Comparison of ENCODE assay signal across 18 cellular contexts in the genomic region with DNA sequence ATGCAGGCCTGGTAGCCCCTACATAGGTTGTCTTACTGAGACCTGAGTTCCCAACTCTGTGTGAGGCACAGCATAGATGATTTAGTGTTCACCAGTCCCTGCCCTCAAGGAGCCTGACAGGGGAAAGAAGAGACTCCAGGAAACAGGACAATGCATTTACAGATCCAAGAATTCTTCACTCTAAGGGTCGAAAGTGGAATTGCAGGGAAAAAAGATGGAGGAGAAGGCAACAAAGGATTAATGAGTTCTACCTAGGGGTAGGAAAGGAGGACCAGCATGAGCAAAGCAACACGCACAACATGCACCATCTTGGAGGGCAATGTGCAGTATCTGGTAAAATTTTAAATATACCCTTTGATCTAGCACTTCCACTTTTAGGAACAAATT. TPM values are rescaled to one million over a fixed set of nuclear protein-coding genes. Genes with fewer than 3 reads are reported as not detected.
DNase-seq lines count a peak whose midpoint lies in the region; ATAC-seq and TF ChIP-seq lines count a peak whose summit lies in the region.
"Had no signal": no experiment of that assay in that cellular context is flagged by ENCODE, and none has a peak within 500 bp of the region (broad histone marks: within the 10 kb centered on the region; RNA-seq: fewer than 3 reads in every experiment).

No MANE protein-coding gene starts in this region.

- H3K4me1 ChIP-seq in PC-3 (ENCODE audit: insufficient read depth, low read length) (peaks cover 38% of the 10 kb centered on the region), endodermal cell (ENCODE audit: control insufficient read depth, insufficient read depth, low read length) (no peaks in the 10 kb centered on the region), osteoblast (ENCODE audit: insufficient read depth, low read length) (peaks cover 23% of the 10 kb centered on the region), colonic mucosa (peaks cover 12% of the 10 kb centered on the region)

- TF ChIP-seq CTCF in PC-3 (conservative IDR thresholded peaks at IDR 0.05; ENCODE audit: low read depth, low read length) (peak; percentile 32; the same call in 1 of the 2 replicates), endodermal cell (conservative IDR thresholded peaks at IDR 0.05) (peak; percentile 58), osteoblast (IDR thresholded peaks at IDR 0.05; ENCODE audit: extremely low read depth, low read depth, low read length) (peak; percentile 30), colonic mucosa (IDR thresholded peaks at IDR 0.05) (no peak)

- DNase-seq in activated naive CD4-positive, alpha-beta T cell treated with anti-CD3 and anti-CD28 coated beads, Interleukin-2, amount 50 U/mL, for 72 hours (ENCODE audit: low spot score in 2 of 2) = no peak
- no peak for DNase-seq in activated naive CD4-positive, alpha-beta T cell treated with anti-CD3 and anti-CD28 coated beads, Interleukin-2, amount 10 ng/mL, durations not matched to agents 7 days and 5 days
- DNase-seq in PC-3 (no peak), endodermal cell (no peak), osteoblast (ENCODE audit: insufficient read length, low spot score, missing footprints) (peak; percentile 69), colonic mucosa (no peak)
- DNase-seq in stimulated activated CD4-positive, alpha-beta T cell treated with anti-CD3 and anti-CD28 coated beads, Interleukin-12 subunit alpha, Interleukin-12 subunit beta, amount 100 ng/mL, for 4 hours = no peak
- DNase-seq: activated CD4-positive, alpha-beta T cell treated with anti-CD3 and anti-CD28 coated beads, Interleukin-2, amount 50 U/mL, for 48 hours; aorta; DMS79; MM.1S; NCI-H2081; right cardiac atrium; Right ventricle myocardium superior; stimulated activated CD4-positive, alpha-beta T cell treated with anti-CD3 and anti-CD28 coated beads, Interleukin-2, amount 100 ng/mL, for 48 hours; stimulated activated CD8-positive, alpha-beta memory T cell treated with anti-CD3 and anti-CD28 coated beads, Interleukin-4, amount 100 ng/mL, for 48 hours had no signal

- H3K9ac ChIP-seq in PC-3 (ENCODE audit: low read length) = no peak overlapping the region
- no peak overlapping the region for H3K9ac ChIP-seq in endodermal cell (ENCODE audit: extremely low read depth, low read length, poor library complexity, severe bottlenecking)
- no peak overlapping the region for H3K9ac ChIP-seq in colonic mucosa (ENCODE audit: low read depth in 2 of 2, low read length in 2 of 2)

- H3K27ac ChIP-seq in PC-3 (ENCODE audit: low read length) = no peak overlapping the region
- no peak overlapping the region for H3K27ac ChIP-seq in endodermal cell (ENCODE audit: low read depth, low read length)
- H3K27ac ChIP-seq in osteoblast (ENCODE audit: low read depth, low read length) = no peak overlapping the region
- no peak overlapping the region for H3K27ac ChIP-seq in colonic mucosa
- H3K27ac ChIP-seq: tibial nerve had no signal

- peaks cover 23% of the 10 kb centered on the region for H3K27me3 Mint-ChIP-seq in activated naive CD4-positive, alpha-beta T cell treated with anti-CD3 and anti-CD28 coated beads, Interleukin-2, amount 10 ng/mL, durations not matched to agents 7 days and 5 days
- H3K27me3 Mint-ChIP-seq in endodermal cell (ENCODE audit: insufficient read depth) = peaks cover 16% of the 10 kb centered on the region

- WGBS in endodermal cell (ENCODE audit: insufficient coverage in 1 of 2, insufficient read length in 1 of 2), 2 experiments = 83 to 88% methylated on average over 1 to 2 of the region's 2 CpGs

- CTCF ChIA-PET in activated naive CD4-positive, alpha-beta T cell treated with anti-CD3 and anti-CD28 coated beads, Interleukin-2, amount 10 ng/mL, durations not matched to agents 7 days and 5 days (lab: Charles Lee) = interaction anchor here (2.1 kb wide), 1 partner anchor 10 kb away, joined by 5 read pairs; no protein-coding TSS in a partner anchor
- CTCF ChIA-PET in PC-3 (lab: Charles Lee) = no interaction called here

- no peak for ATAC-seq in activated naive CD4-positive, alpha-beta T cell treated with anti-CD3 and anti-CD28 coated beads, Interleukin-2, amount 50 U/mL, for 72 hours
- ATAC-seq in PC-3 (no peak), GM21447 (IDR thresholded peaks at IDR 0.05; ENCODE audit: unreplicated experiment) (no peak)
- ATAC-seq: right cardiac atrium had no signal

- BruUV-seq in PC-3 (replicated peaks; lab: Mats Ljungman, UMichigan) = no TSS peak

- H3K36me3 ChIP-seq in PC-3 (ENCODE audit: low read depth, low read length) (peaks cover 19% of the 10 kb centered on the region), endodermal cell (ENCODE audit: control insufficient read depth, insufficient read depth, low read length) (peaks cover 40% of the 10 kb centered on the region), osteoblast (ENCODE audit: insufficient read depth, low read length) (peaks cover 25% of the 10 kb centered on the region), colonic mucosa (peaks cover 11% of the 10 kb centered on the region)

- H3K27me3 ChIP-seq in PC-3 (ENCODE audit: low read length) (no peaks in the 10 kb centered on the region), endodermal cell (ENCODE audit: control insufficient read depth, insufficient read depth, low read length, poor library complexity, severe bottlenecking) (peaks cover 10% of the 10 kb centered on the region), osteoblast (ENCODE audit: insufficient read depth, low read length) (no peaks in the 10 kb centered on the region), colonic mucosa (no peaks in the 10 kb centered on the region)
- H3K27me3 ChIP-seq: tibial nerve had no signal

- no peaks in the 10 kb centered on the region for H3K9me3 Mint-ChIP-seq in activated naive CD4-positive, alpha-beta T cell treated with anti-CD3 and anti-CD28 coated beads, Interleukin-2, amount 50 U/mL, for 72 hours
- no peaks in the 10 kb centered on the region for H3K9me3 Mint-ChIP-seq in activated naive CD4-positive, alpha-beta T cell treated with anti-CD3 and anti-CD28 coated beads, Interleukin-2, amount 10 ng/mL, durations not matched to agents 7 days and 5 days
- no peaks in the 10 kb centered on the region for H3K9me3 Mint-ChIP-seq in endodermal cell

- no peak overlapping the region for H3K4me2 ChIP-seq in PC-3 (ENCODE audit: low read length)
- no peak overlapping the region for H3K4me2 ChIP-seq in osteoblast (ENCODE audit: insufficient read depth, low read length)

- H3K9me3 ChIP-seq in PC-3 (ENCODE audit: low read length) (no peaks in the 10 kb centered on the region), endodermal cell (ENCODE audit: control insufficient read depth, low read length) (no peaks in the 10 kb centered on the region), osteoblast (ENCODE audit: low read depth, low read length) (no peaks in the 10 kb centered on the region), colonic mucosa (no peaks in the 10 kb centered on the region)
- H3K9me3 ChIP-seq: tibial nerve had no signal

- H3F3A ChIP-seq in PC-3 (ENCODE audit: low read length, unreplicated experiment) = no peaks in the 10 kb centered on the region

- intact Hi-C loops in PC-3 (cut with micrococcal nuclease) (no loop called here), colonic mucosa (cut with DNase I) (no loop called here)

- no peak overlapping the region for H3K4me3 Mint-ChIP-seq in activated naive CD4-positive, alpha-beta T cell treated with anti-CD3 and anti-CD28 coated beads, Interleukin-2, amount 10 ng/mL, durations not matched to agents 7 days and 5 days
- no peak overlapping the region for H3K4me3 Mint-ChIP-seq in endodermal cell

- peaks cover 7 to 9% of the 10 kb centered on the region in 2 donors for H3K36me3 Mint-ChIP-seq in activated naive CD4-positive, alpha-beta T cell treated with anti-CD3 and anti-CD28 coated beads, Interleukin-2, amount 50 U/mL, for 72 hours
- H3K36me3 Mint-ChIP-seq in activated naive CD4-positive, alpha-beta T cell treated with anti-CD3 and anti-CD28 coated beads, Interleukin-2, amount 10 ng/mL, durations not matched to agents 7 days and 5 days = peaks cover 23% of the 10 kb centered on the region
- H3K36me3 Mint-ChIP-seq in endodermal cell (ENCODE audit: low read depth) = peaks cover 23% of the 10 kb centered on the region

- no peak overlapping the region for H3K4me3 ChIP-seq in PC-3 (ENCODE audit: low read length)
- H3K4me3 ChIP-seq in endodermal cell (ENCODE audit: low read length) = no peak overlapping the region
- no peak overlapping the region for H3K4me3 ChIP-seq in osteoblast (ENCODE audit: insufficient read depth, low read length)
- no peak overlapping the region for H3K4me3 ChIP-seq in colonic mucosa
- H3K4me3 ChIP-seq: tibial nerve had no signal

- no peaks in the 10 kb centered on the region for H4K20me1 ChIP-seq in PC-3 (ENCODE audit: low read length)
- no peaks in the 10 kb centered on the region for H4K20me1 ChIP-seq in osteoblast (ENCODE audit: insufficient read depth, low read length)

- no peaks in the 10 kb centered on the region for H3K9me2 ChIP-seq in PC-3 (replicated peaks; ENCODE audit: low read length)

- POLR2A ChIA-PET in PC-3 (lab: Charles Lee; ENCODE audit: unreplicated experiment) = no interaction called here

- H3K4me1 Mint-ChIP-seq in activated naive CD4-positive, alpha-beta T cell treated with anti-CD3 and anti-CD28 coated beads, Interleukin-2, amount 10 ng/mL, durations not matched to agents 7 days and 5 days = peaks cover 31% of the 10 kb centered on the region
- H3K4me1 Mint-ChIP-seq in endodermal cell = peaks cover 8% of the 10 kb centered on the region

- H3K79me2 ChIP-seq in PC-3 (ENCODE audit: low read length) (peaks cover 15% of the 10 kb centered on the region), osteoblast (ENCODE audit: insufficient read depth, low read length) (no peaks in the 10 kb centered on the region)

- H3K27ac Mint-ChIP-seq in activated naive CD4-positive, alpha-beta T cell treated with anti-CD3 and anti-CD28 coated beads, Interleukin-2, amount 50 U/mL, for 72 hours = peak overlapping the region; percentile 14 to 56
- H3K27ac Mint-ChIP-seq in activated naive CD4-positive, alpha-beta T cell treated with anti-CD3 and anti-CD28 coated beads, Interleukin-2, amount 10 ng/mL, durations not matched to agents 7 days and 5 days = no peak overlapping the region
- H3K27ac Mint-ChIP-seq in endodermal cell = peak overlapping the region; percentile 8

- H2AFZ ChIP-seq in PC-3 (ENCODE audit: low read length) (no peak overlapping the region), osteoblast (ENCODE audit: low read length) (no peak overlapping the region)

RNA-seq across cellular contexts. Expression of gene SPAG4, which starts 5.9 kb away (rescaled TPM):
- total RNA-seq in activated naive CD4-positive, alpha-beta T cell treated with anti-CD3 and anti-CD28 coated beads, Interleukin-2, amount 50 U/mL, for 72 hours = 10 to 100 TPM in 1 of 2 donors, 1 to 10 TPM in 1; 9.6 to 13.2 TPM
- total RNA-seq in PC-3 (2014; rRNA removed) = 7.9 and 9.7 TPM in 2 replicates
- total RNA-seq in endodermal cell = 1 to 10 TPM; 1.7 to 3.5 TPM
- polyA plus RNA-seq in endodermal cell (2013, experiment 1 of 2) = 5.4 TPM
- polyA plus RNA-seq in endodermal cell (2013, experiment 2 of 2) = 4.2 TPM
- total RNA-seq in osteoblast = 3.2 and 4.0 TPM in 2 replicates
- total RNA-seq in colonic mucosa = 1 to 10 TPM; 5.7 to 8.6 TPM

RNA-seq across cellular contexts. Expression of gene CPNE1, which starts 43.1 kb away (rescaled TPM):
- 100 to 1,000 TPM; 332 to 352 TPM for total RNA-seq in activated naive CD4-positive, alpha-beta T cell treated with anti-CD3 and anti-CD28 coated beads, Interleukin-2, amount 50 U/mL, for 72 hours
- total RNA-seq in PC-3 (2014; rRNA removed) (222 and 274 TPM in 2 replicates), endodermal cell (100 to 1,000 TPM; 238 to 441 TPM), osteoblast (165 and 166 TPM in 2 replicates), colonic mucosa (100 to 1,000 TPM; 137 to 152 TPM)
- 343 TPM for polyA plus RNA-seq in endodermal cell (2013, experiment 1 of 2)
- 307 TPM for polyA plus RNA-seq in endodermal cell (2013, experiment 2 of 2)

RNA-seq across cellular contexts. Expression of gene RBM12, which starts 43.1 kb away (rescaled TPM):
- 100 to 1,000 TPM; 110 to 116 TPM for total RNA-seq in activated naive CD4-positive, alpha-beta T cell treated with anti-CD3 and anti-CD28 coated beads, Interleukin-2, amount 50 U/mL, for 72 hours
- 43.5 and 53.6 TPM in 2 replicates for total RNA-seq in PC-3 (2014; rRNA removed)
- total RNA-seq in endodermal cell = 100 to 1,000 TPM; 106 to 158 TPM
- 81.6 TPM for polyA plus RNA-seq in endodermal cell (2013, experiment 1 of 2)
- 80.8 TPM for polyA plus RNA-seq in endodermal cell (2013, experiment 2 of 2)
- total RNA-seq in osteoblast = 57.8 and 62.6 TPM in 2 replicates
- total RNA-seq in colonic mucosa = 10 to 100 TPM; 63.8 to 74.5 TPM
